In genomic region chr3:71299160-71299559, GRCh38 we compare ENCODE assay signal across 17 cellular contexts.
A peak's percentile ranks its signal among the peaks of the same experiment; 100 is the strongest.
DNase-seq lines count a peak whose midpoint lies in the region; ATAC-seq lines count a peak whose summit lies in the region.
"Had no signal": no experiment of that assay in that cellular context is flagged by ENCODE, and none has a peak within 500 bp of the region (broad histone marks: within the 10 kb centered on the region; RNA-seq: fewer than 3 reads in every experiment).

No MANE protein-coding gene starts in this region.

- ATAC-seq in stimulated activated naive CD8-positive, alpha-beta T cell treated with anti-CD3 and anti-CD28 coated beads, Interleukin-15, amount 100 ng/mL, for 72 hours: peak; percentile 85
- ATAC-seq in GM18909 (IDR thresholded peaks at IDR 0.05; ENCODE audit: poor library complexity, unreplicated experiment): no peak
- ATAC-seq in HG02973 (IDR thresholded peaks at IDR 0.05; ENCODE audit: unreplicated experiment): no peak
- ATAC-seq: heart left ventricle, pancreas had no signal

- H3K27ac Mint-ChIP-seq in activated naive CD8-positive, alpha-beta T cell treated with anti-CD3 and anti-CD28 coated beads for 36 hours: peak overlapping the region; percentile 100
- peak overlapping the region; percentile 94 to 99 for H3K27ac Mint-ChIP-seq in stimulated activated naive CD8-positive, alpha-beta T cell treated with anti-CD3 and anti-CD28 coated beads, Interleukin-15, amount 100 ng/mL, for 72 hours

- peaks cover 4% of the 10 kb centered on the region for H3K27me3 Mint-ChIP-seq in activated naive CD8-positive, alpha-beta T cell treated with anti-CD3 and anti-CD28 coated beads for 36 hours
- no peaks in the 10 kb centered on the region for H3K27me3 Mint-ChIP-seq in stimulated activated naive CD8-positive, alpha-beta T cell treated with anti-CD3 and anti-CD28 coated beads, Interleukin-15, amount 100 ng/mL, for 72 hours

- H3K36me3 Mint-ChIP-seq in activated naive CD8-positive, alpha-beta T cell treated with anti-CD3 and anti-CD28 coated beads for 36 hours: peaks cover 81% of the 10 kb centered on the region

- peak; percentile 3 for DNase-seq in NCI-H1092 treated with DMSO at 0.1 percent for 48 hours (lab: John Stamatoyannopoulos, UW)
- no peak for DNase-seq in NCI-H1092 (lab: John Stamatoyannopoulos, UW)
- DNase-seq in stimulated activated CD4-positive, alpha-beta T cell treated with anti-CD3 and anti-CD28 coated beads, Interleukin-2, amount 100 ng/mL, for 4 hours (ENCODE audit: low read depth): peak; percentile 4
- DNase-seq in stimulated activated CD4-positive, alpha-beta T cell treated with anti-CD3 and anti-CD28 coated beads, Interleukin-2, amount 100 ng/mL, for 48 hours: no peak
- DNase-seq in activated naive CD8-positive, alpha-beta T cell treated with anti-CD3 and anti-CD28 coated beads for 36 hours: peak; percentile 52
- DNase-seq in stimulated activated naive CD8-positive, alpha-beta T cell treated with anti-CD3 and anti-CD28 coated beads, Interleukin-15, amount 100 ng/mL, for 72 hours: peak in 1 of 2 donors; percentile 63
- DNase-seq: aorta, cerebellar nuclear complex, endodermal cell, heart left ventricle, NCI-H1694 treated with DMSO at 0.1 percent for 48 hours, NCI-H774, pancreas had no signal

- H3K4me3 Mint-ChIP-seq in activated naive CD8-positive, alpha-beta T cell treated with anti-CD3 and anti-CD28 coated beads for 36 hours: peak overlapping the region; percentile 57
- peak overlapping the region; percentile 48 to 98 for H3K4me3 Mint-ChIP-seq in stimulated activated naive CD8-positive, alpha-beta T cell treated with anti-CD3 and anti-CD28 coated beads, Interleukin-15, amount 100 ng/mL, for 72 hours
- H3K4me3 Mint-ChIP-seq: endodermal cell had no signal

- peaks cover 2% of the 10 kb centered on the region for H3K9me3 Mint-ChIP-seq in activated naive CD8-positive, alpha-beta T cell treated with anti-CD3 and anti-CD28 coated beads for 36 hours
- H3K9me3 Mint-ChIP-seq in stimulated activated naive CD8-positive, alpha-beta T cell treated with anti-CD3 and anti-CD28 coated beads, Interleukin-15, amount 100 ng/mL, for 72 hours: no peaks in the 10 kb centered on the region
- H3K9me3 Mint-ChIP-seq: activated T-helper 1 cell treated with anti-CD3 and anti-CD28 coated beads, Interleukin-12 subunit alpha, Interleukin-12 subunit beta, Interleukin-2, Interleukin-4 antibody, amounts not matched to agents 30 ng/mL and 10 ng/mL and 1 ng/mL, durations not matched to agents 14 hours and 24 hours and 36 hours; endodermal cell; T-helper 2 cell treated with Interferon-gamma antibody and Interleukin-4, amounts not matched to agents 5 μg/mL and 100 μg/mL, for 36 hours had no signal

- peaks cover 85% of the 10 kb centered on the region for H3K4me1 Mint-ChIP-seq in activated naive CD8-positive, alpha-beta T cell treated with anti-CD3 and anti-CD28 coated beads for 36 hours
- H3K4me1 Mint-ChIP-seq in stimulated activated naive CD8-positive, alpha-beta T cell treated with anti-CD3 and anti-CD28 coated beads, Interleukin-15, amount 100 ng/mL, for 72 hours: peaks cover 83% of the 10 kb centered on the region

Comparison
In these comparisons a context has a peak if more than half of its experiments do, and no peak if none do; other contexts are left out.
1. DNase-seq: peak in NCI-H1092 treated with DMSO at 0.1 percent for 48 hours (single experiment), stimulated activated CD4-positive, alpha-beta T cell treated with anti-CD3 and anti-CD28 coated beads, Interleukin-2, amount 100 ng/mL, for 4 hours (single experiment) and activated naive CD8-positive, alpha-beta T cell treated with anti-CD3 and anti-CD28 coated beads for 36 hours (single experiment); none in NCI-H1092 (single experiment) and stimulated activated CD4-positive, alpha-beta T cell treated with anti-CD3 and anti-CD28 coated beads, Interleukin-2, amount 100 ng/mL, for 48 hours (0 of 2).